ENCODE assay signal across 2 cellular contexts in genomic region chr19:18401580-18402112, GRCh38.
TF ChIP-seq lines count a peak whose summit lies in the region.

No MANE protein-coding gene starts in this region.

TF ChIP-seq in HEK293, 187 proteins besides CTCF, POLR2A, EP300 and RAD21 (continued from another document):
- peak; percentile 99 for TF ChIP-seq ZNF623 (tag by site-specific recombination; IDR thresholded peaks at IDR 0.05)
- no peak for TF ChIP-seq ZNF23 (tag by site-specific recombination; IDR thresholded peaks at IDR 0.05; ENCODE audit: borderline replicate concordance)
- TF ChIP-seq, protein P1, sequence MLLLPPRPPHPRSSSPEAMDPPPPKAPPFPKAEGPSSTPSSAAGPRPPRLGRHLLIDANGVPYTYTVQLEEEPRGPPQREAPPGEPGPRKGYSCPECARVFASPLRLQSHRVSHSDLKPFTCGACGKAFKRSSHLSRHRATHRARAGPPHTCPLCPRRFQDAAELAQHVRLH (tag by site-specific recombination; IDR thresholded peaks at IDR 0.05) = peak; percentile 59; the same call in 1 of the 2 replicates
- 0 out of 2 replicates have a peak, but pooled peaks have one; percentile 49 for TF ChIP-seq ZNF660 (tag by site-specific recombination; IDR thresholded peaks at IDR 0.05)
- TF ChIP-seq, protein P2, sequence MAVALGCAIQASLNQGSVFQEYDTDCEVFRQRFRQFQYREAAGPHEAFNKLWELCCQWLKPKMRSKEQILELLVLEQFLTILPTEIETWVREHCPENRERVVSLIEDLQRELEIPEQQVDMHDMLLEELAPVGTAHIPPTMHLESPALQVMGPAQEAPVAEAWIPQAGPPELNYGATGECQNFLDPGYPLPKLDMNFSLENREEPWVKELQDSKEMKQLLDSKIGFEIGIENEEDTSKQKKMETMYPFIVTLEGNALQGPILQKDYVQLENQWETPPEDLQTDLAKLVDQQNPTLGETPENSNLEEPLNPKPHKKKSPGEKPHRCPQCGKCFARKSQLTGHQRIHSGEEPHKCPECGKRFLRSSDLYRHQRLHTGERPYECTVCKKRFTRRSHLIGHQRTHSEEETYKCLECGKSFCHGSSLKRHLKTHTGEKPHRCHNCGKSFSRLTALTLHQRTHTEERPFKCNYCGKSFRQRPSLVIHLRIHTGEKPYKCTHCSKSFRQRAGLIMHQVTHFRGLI (tag by site-specific recombination; IDR thresholded peaks at IDR 0.05) = peak; percentile 80
- no peak for TF ChIP-seq PRDM2 (tag by site-specific recombination; IDR thresholded peaks at IDR 0.05; ENCODE audit: borderline replicate concordance)
- TF ChIP-seq, protein P3, sequence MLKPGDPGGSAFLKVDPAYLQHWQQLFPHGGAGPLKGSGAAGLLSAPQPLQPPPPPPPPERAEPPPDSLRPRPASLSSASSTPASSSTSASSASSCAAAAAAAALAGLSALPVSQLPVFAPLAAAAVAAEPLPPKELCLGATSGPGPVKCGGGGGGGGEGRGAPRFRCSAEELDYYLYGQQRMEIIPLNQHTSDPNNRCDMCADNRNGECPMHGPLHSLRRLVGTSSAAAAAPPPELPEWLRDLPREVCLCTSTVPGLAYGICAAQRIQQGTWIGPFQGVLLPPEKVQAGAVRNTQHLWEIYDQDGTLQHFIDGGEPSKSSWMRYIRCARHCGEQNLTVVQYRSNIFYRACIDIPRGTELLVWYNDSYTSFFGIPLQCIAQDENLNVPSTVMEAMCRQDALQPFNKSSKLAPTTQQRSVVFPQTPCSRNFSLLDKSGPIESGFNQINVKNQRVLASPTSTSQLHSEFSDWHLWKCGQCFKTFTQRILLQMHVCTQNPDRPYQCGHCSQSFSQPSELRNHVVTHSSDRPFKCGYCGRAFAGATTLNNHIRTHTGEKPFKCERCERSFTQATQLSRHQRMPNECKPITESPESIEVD (tag by site-specific recombination; IDR thresholded peaks at IDR 0.05) = no peak
- TF ChIP-seq ZNF514 (tag by site-specific recombination; IDR thresholded peaks at IDR 0.05) = no peak
- TF ChIP-seq ZBTB7A (tag by site-specific recombination; IDR thresholded peaks at IDR 0.05; ENCODE audit: low read depth) = no peak
- TF ChIP-seq MZF1 (tag by site-specific recombination; IDR thresholded peaks at IDR 0.05; ENCODE audit: borderline replicate concordance) = no peak
- TF ChIP-seq, protein P4, sequence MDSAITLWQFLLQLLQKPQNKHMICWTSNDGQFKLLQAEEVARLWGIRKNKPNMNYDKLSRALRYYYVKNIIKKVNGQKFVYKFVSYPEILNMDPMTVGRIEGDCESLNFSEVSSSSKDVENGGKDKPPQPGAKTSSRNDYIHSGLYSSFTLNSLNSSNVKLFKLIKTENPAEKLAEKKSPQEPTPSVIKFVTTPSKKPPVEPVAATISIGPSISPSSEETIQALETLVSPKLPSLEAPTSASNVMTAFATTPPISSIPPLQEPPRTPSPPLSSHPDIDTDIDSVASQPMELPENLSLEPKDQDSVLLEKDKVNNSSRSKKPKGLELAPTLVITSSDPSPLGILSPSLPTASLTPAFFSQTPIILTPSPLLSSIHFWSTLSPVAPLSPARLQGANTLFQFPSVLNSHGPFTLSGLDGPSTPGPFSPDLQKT (IDR thresholded peaks at IDR 0.05; ENCODE audit: borderline replicate concordance, low read depth, low read length) = no peak
- no peak for TF ChIP-seq ZNF184 (tag by site-specific recombination; IDR thresholded peaks at IDR 0.05)

TF ChIP-seq in SK-N-SH, 30 proteins besides CTCF, POLR2A, EP300 and RAD21 (continued from another document):
- no peak for TF ChIP-seq FOSL2 (IDR thresholded peaks at IDR 0.05; ENCODE audit: borderline replicate concordance, low read depth)
- TF ChIP-seq PBX3 (IDR thresholded peaks at IDR 0.05) = no peak
- no peak for TF ChIP-seq GABPA (IDR thresholded peaks at IDR 0.05; ENCODE audit: low read depth)
- TF ChIP-seq POLR2AphosphoS5 (IDR thresholded peaks at IDR 0.05; ENCODE audit: low read depth, low read length) = no peak
- TF ChIP-seq RXRA (IDR thresholded peaks at IDR 0.05; ENCODE audit: borderline replicate concordance, low read depth) = no peak
- no peak for TF ChIP-seq FOXM1 (IDR thresholded peaks at IDR 0.05; ENCODE audit: low read depth)
- no peak for TF ChIP-seq SIN3A (IDR thresholded peaks at IDR 0.05; ENCODE audit: borderline replicate concordance, low read depth, low read length)
- no peak for TF ChIP-seq NRF1 (IDR thresholded peaks at IDR 0.05; ENCODE audit: low read depth, low read length)
- TF ChIP-seq RCOR1 (IDR thresholded peaks at IDR 0.05; ENCODE audit: low read length) = no peak
- no peak for TF ChIP-seq TAF1 (IDR thresholded peaks at IDR 0.05; ENCODE audit: borderline replicate concordance, low read depth, low read length)
- no peak for TF ChIP-seq SMC3 (IDR thresholded peaks at IDR 0.05; ENCODE audit: low read depth, low read length)
